6 cellular contexts compared by ENCODE assay signal in genomic region chrX:48956728-48957414, GRCh38. TPM values are rescaled to one million over a fixed set of nuclear protein-coding genes. Genes with fewer than 3 reads are reported as not detected.
DNase-seq lines count a peak whose midpoint lies in the region; ATAC-seq and TF ChIP-seq lines count a peak whose summit lies in the region.

No MANE protein-coding gene starts in this region.

- H3K36me3 Mint-ChIP-seq in MCF 10A (ENCODE audit: insufficient read depth, unreplicated experiment), result peaks cover 7% of the 10 kb centered on the region
- H3K36me3 Mint-ChIP-seq in neural crest cell (ENCODE audit: low read depth), result no peaks in the 10 kb centered on the region

- peak overlapping the region; percentile 76 for H3K27ac Mint-ChIP-seq in MCF 10A (ENCODE audit: low read depth, unreplicated experiment)
- H3K27ac Mint-ChIP-seq in neural crest cell (ENCODE audit: unreplicated experiment), result peak overlapping the region; percentile 43

- H3K4me3 ChIP-seq in AG04449 (ENCODE audit: low read depth, low read length) (peak overlapping the region; percentile 72), NB4 (ENCODE audit: low read depth, low read length) (peak overlapping the region; percentile 82)

- CTCF ChIA-PET in AG04449 (lab: Yijun Ruan, JAX) (interaction anchor here (2.8 to 2.9 kb wide), 2 partner anchors 11 to 87 kb away, joined by 9 to 17 read pairs; no protein-coding TSS in a partner anchor), MCF 10A (lab: Yijun Ruan, JAX) (interaction anchor here (0.6 to 2.5 kb wide), 4 partner anchors 11 to 84 kb away, joined by 3 to 15 read pairs (median 3); no protein-coding TSS in a partner anchor)

- H3K27me3 Mint-ChIP-seq in MCF 10A (ENCODE audit: insufficient read depth, unreplicated experiment) (no peaks in the 10 kb centered on the region), neural crest cell (ENCODE audit: low read depth) (no peaks in the 10 kb centered on the region)

- TF ChIP-seq CTCF in AG04449 (IDR thresholded peaks at IDR 0.05; ENCODE audit: insufficient read depth, low read length, missing control alignments) (no peak), NB4 (IDR thresholded peaks at IDR 0.05; ENCODE audit: low read depth, low read length) (no peak), MCF 10A (IDR thresholded peaks at IDR 0.05; ENCODE audit: unreplicated experiment) (no peak), neural crest cell (conservative IDR thresholded peaks at IDR 0.05) (no peak)

- H3K4me1 Mint-ChIP-seq in MCF 10A (ENCODE audit: insufficient read depth, unreplicated experiment) (peaks cover 5% of the 10 kb centered on the region), neural crest cell (peaks cover 13% of the 10 kb centered on the region)

- POLR2A ChIA-PET in AG04449 (lab: Yijun Ruan, JAX) (interaction anchor here (2.1 kb wide), 1 partner anchor 85 kb away, joined by 11 read pairs; no protein-coding TSS in a partner anchor), MCF 10A (lab: Yijun Ruan, JAX) (interaction anchor here (0.6 to 4.3 kb wide), 9 partner anchors 11 to 116 kb away, joined by 3 to 57 read pairs (median 4); partner anchors contain the start of genes PQBP1, SLC35A2, TFE3 and TIMM17B)

- TF ChIP-seq POLR2A in NB4 (IDR thresholded peaks at IDR 0.05; ENCODE audit: extremely low read depth, insufficient read length), result no peak

- H3K4me3 Mint-ChIP-seq in MCF 10A (ENCODE audit: unreplicated experiment) (peak overlapping the region; percentile 94), neural crest cell (peak overlapping the region; percentile 88)

- H3K9me3 Mint-ChIP-seq in MCF 10A (ENCODE audit: unreplicated experiment) (no peaks in the 10 kb centered on the region), neural crest cell (no peaks in the 10 kb centered on the region)

- DNase-seq in AG04449 (ENCODE audit: low read depth, low spot score) (no peak), NB4 (ENCODE audit: low read depth) (peak; percentile 39), MCF 10A (ENCODE audit: unreplicated experiment) (no peak), neural crest cell (ENCODE audit: low read depth, low spot score) (no peak), LoVo (ENCODE audit: low spot score) (no peak)

- no TSS peak for BruUV-seq in MCF 10A (replicated peaks; lab: Mats Ljungman, UMichigan)

- intact Hi-C loops in MCF 10A (cut with micrococcal nuclease), result no loop called here

- no peak for ATAC-seq in HG02610 (IDR thresholded peaks at IDR 0.05; ENCODE audit: unreplicated experiment)

RNA-seq across cellular contexts. Expression of gene OTUD5, which starts 0.5 kb away (rescaled TPM):
- total RNA-seq in MCF 10A (2022) (35.1 and 38.7 TPM in 2 replicates), neural crest cell (38.6 and 39.6 TPM in 2 replicates)

RNA-seq across cellular contexts. Expression of gene KCND1, which starts 14.8 kb away (rescaled TPM):
- total RNA-seq in MCF 10A (2022), result 0.86 and 1.8 TPM in 2 replicates
- total RNA-seq in neural crest cell, result 1.2 TPM in 2 replicates

RNA-seq across cellular contexts. Expression of gene PIM2, which starts 38.0 kb away (rescaled TPM):
- total RNA-seq in MCF 10A (2022) (8.0 and 9.2 TPM in 2 replicates), neural crest cell (12.5 and 13.4 TPM in 2 replicates)

RNA-seq across cellular contexts. Expression of gene GRIPAP1, which starts 45.2 kb away (rescaled TPM):
- total RNA-seq in MCF 10A (2022) (49.6 and 51.0 TPM in 2 replicates), neural crest cell (55.3 and 63.2 TPM in 2 replicates)

RNA-seq across cellular contexts. Expression of gene SLC35A2, which starts 45.4 kb away (rescaled TPM):
- 38.6 and 43.5 TPM in 2 replicates for total RNA-seq in MCF 10A (2022)
- total RNA-seq in neural crest cell, result 20.0 and 22.6 TPM in 2 replicates
